Comparison of ENCODE assay signal across 18 cellular contexts in genomic region chr1:7956218-7957032, GRCh38. TPM values are rescaled to one million over a fixed set of nuclear protein-coding genes. Genes with fewer than 3 reads are reported as not detected.
A peak's percentile ranks its signal among the peaks of the same experiment; 100 is the strongest.
DNase-seq lines count a peak whose midpoint lies in the region; ATAC-seq, FAIRE-seq and TF ChIP-seq lines count a peak whose summit lies in the region.
"Had no signal": no experiment of that assay in that cellular context is flagged by ENCODE, and none has a peak within 500 bp of the region (broad histone marks: within the 10 kb centered on the region; RNA-seq: fewer than 3 reads in every experiment).

No MANE protein-coding gene starts in this region.

- H3K4me3 ChIP-seq in HepG2 (replicated peaks in 1 of 3; ENCODE audit: insufficient read depth in 1 of 3, low read depth in 2 of 3, low read length in 3 of 3) = no peak overlapping the region
- H3K4me3 ChIP-seq in right lobe of liver = no peak overlapping the region
- no peak overlapping the region for H3K4me3 ChIP-seq in epithelial cell of esophagus (ENCODE audit: low read length)
- H3K4me3 ChIP-seq: heart left ventricle, pancreas, SJSA1 had no signal

- TF ChIP-seq RAD21 in HepG2 (CRISPR knock-in tag; IDR thresholded peaks at IDR 0.05) = no peak

- no peaks in the 10 kb centered on the region for H3K79me2 ChIP-seq in HepG2 (ENCODE audit: insufficient read depth, low read length)

- H3K27me3 Mint-ChIP-seq in stimulated activated naive CD8-positive, alpha-beta T cell treated with anti-CD3 and anti-CD28 coated beads, Interleukin-15, amount 100 ng/mL, for 72 hours = no peaks in the 10 kb centered on the region

- intact Hi-C loops in HepG2 (cut with micrococcal nuclease; ENCODE audit: unreplicated experiment) = no loop called here
- intact Hi-C loops in right lobe of liver (cut with DNase I) = no loop called here
- intact Hi-C loops in left ventricle myocardium superior (cut with micrococcal nuclease) = no loop called here

- CTCF ChIA-PET in HepG2 (lab: Yijun Ruan, JAX; ENCODE audit: low intra/inter-chr PET ratio, low total read pairs) = no interaction called here

- DNase-seq in HepG2 (ENCODE audit: low spot score) = no peak
- DNase-seq in right lobe of liver = no peak
- peak; percentile 65 for DNase-seq in RKO (ENCODE audit: low spot score)
- peak; percentile 36 for DNase-seq in epithelial cell of esophagus (ENCODE audit: low read depth)
- DNase-seq in stimulated activated naive CD8-positive, alpha-beta T cell treated with anti-CD3 and anti-CD28 coated beads, Interleukin-15, amount 100 ng/mL, for 72 hours = no peak
- no peak for DNase-seq in pons (ENCODE audit: low spot score)
- DNase-seq in left ventricle myocardium superior = no peak
- DNase-seq: effector CD4-positive, alpha-beta T cell; heart left ventricle; mammary epithelial cell; NCI-H1105 treated with DMSO at 0.1 percent for 48 hours; NCI-H524; pancreas; stimulated activated naive CD4-positive, alpha-beta T cell had no signal

- peak overlapping the region; percentile 59 to 71 for H3K4me3 Mint-ChIP-seq in stimulated activated naive CD8-positive, alpha-beta T cell treated with anti-CD3 and anti-CD28 coated beads, Interleukin-15, amount 100 ng/mL, for 72 hours
- H3K4me3 Mint-ChIP-seq: CD14-positive monocyte had no signal

- ATAC-seq in HepG2 (no peak), right lobe of liver (no peak), GM19452 (IDR thresholded peaks at IDR 0.05; ENCODE audit: unreplicated experiment) (no peak), left ventricle myocardium superior (no peak)
- no peak for ATAC-seq in stimulated activated naive CD8-positive, alpha-beta T cell treated with anti-CD3 and anti-CD28 coated beads, Interleukin-15, amount 100 ng/mL, for 72 hours
- ATAC-seq: activated CD4-positive, CD25-positive, alpha-beta regulatory T cell treated with anti-CD3 and anti-CD28 coated beads, Interleukin-2, amount 50 U/mL, for 24 hours; heart left ventricle; pancreas had no signal

- H3K36me3 ChIP-seq in HepG2 (replicated peaks in 1 of 2; ENCODE audit: control insufficient read depth in 1 of 2, insufficient read depth in 2 of 2, low read length in 2 of 2) (no peaks in the 10 kb centered on the region), right lobe of liver (no peaks in the 10 kb centered on the region)
- H3K36me3 ChIP-seq: heart left ventricle, pancreas, SJSA1 had no signal

- FAIRE-seq in HepG2 (lab: Jason Lieb, UNC) = no peak
- FAIRE-seq: pancreas had no signal

- no peak for TF ChIP-seq POLR2A in HepG2 (IDR thresholded peaks at IDR 0.05; ENCODE audit: insufficient read depth in 1 of 2, low read depth in 2 of 2, low read length in 2 of 2)
- no peak for TF ChIP-seq POLR2A in right lobe of liver (IDR thresholded peaks at IDR 0.05)

- H3K27ac ChIP-seq in HepG2 (ENCODE audit: extremely low read length, insufficient read depth, low read length) (no peak overlapping the region), right lobe of liver (no peak overlapping the region)
- H3K27ac ChIP-seq: pancreas, SJSA1 had no signal

- in situ Hi-C loops in HepG2 (cut with HindIII; ENCODE audit: extremely low pct_ligation_motif_present, low pct_unique_long_range_greater_than_20kb) = no loop called here

- no peaks in the 10 kb centered on the region for H4K20me1 ChIP-seq in HepG2 (ENCODE audit: insufficient read depth, low read length)

- POLR2A ChIA-PET in HepG2 (lab: Yijun Ruan, JAX) = no interaction called here

- H3K27me3 ChIP-seq in HepG2 (ENCODE audit: control insufficient read depth in 1 of 2, insufficient read depth in 2 of 2, low read length in 2 of 2) (no peaks in the 10 kb centered on the region), right lobe of liver (no peaks in the 10 kb centered on the region)
- H3K27me3 ChIP-seq: heart left ventricle, pancreas, SJSA1 had no signal

- no peak overlapping the region for H3K9ac ChIP-seq in HepG2 (ENCODE audit: insufficient read depth, low read depth, low read length)

- H3K9me3 Mint-ChIP-seq in stimulated activated naive CD8-positive, alpha-beta T cell treated with anti-CD3 and anti-CD28 coated beads, Interleukin-15, amount 100 ng/mL, for 72 hours = no peaks in the 10 kb centered on the region

- peaks cover 61% of the 10 kb centered on the region for H3K4me1 Mint-ChIP-seq in stimulated activated naive CD8-positive, alpha-beta T cell treated with anti-CD3 and anti-CD28 coated beads, Interleukin-15, amount 100 ng/mL, for 72 hours

- no peak for TF ChIP-seq CTCF in HepG2 (CRISPR knock-in tag; IDR thresholded peaks at IDR 0.05)
- no peak for TF ChIP-seq CTCF in right lobe of liver (IDR thresholded peaks at IDR 0.05)
- no peak for TF ChIP-seq CTCF in epithelial cell of esophagus (IDR thresholded peaks at IDR 0.05; ENCODE audit: insufficient read depth, low read depth, low read length, missing control alignments)

- BruUV-seq in HepG2 (replicated peaks; lab: Mats Ljungman, UMichigan) = no TSS peak

- no peaks in the 10 kb centered on the region for H3K9me3 ChIP-seq in HepG2 (ENCODE audit: low read length)
- H3K9me3 ChIP-seq in right lobe of liver = no peaks in the 10 kb centered on the region
- H3K9me3 ChIP-seq: heart left ventricle, pancreas, SJSA1 had no signal

- WGBS in HepG2 (ENCODE audit: low lambda C conversion rate) = 48% methylated on average over 9 of the region's 10 CpGs
- 87% methylated on average over 7 of the region's 10 CpGs for WGBS in right lobe of liver (ENCODE audit: insufficient coverage, low coverage, low lambda C conversion rate, missing lambda C conversion rate)

- H3K4me1 ChIP-seq in HepG2 (ENCODE audit: insufficient read depth, low read length) = peaks cover 15% of the 10 kb centered on the region
- H3K4me1 ChIP-seq in right lobe of liver = peaks cover 0 to 6% (median 0%) of the 10 kb centered on the region in 4 donors

- peak overlapping the region; percentile 67 to 83 for H3K27ac Mint-ChIP-seq in stimulated activated naive CD8-positive, alpha-beta T cell treated with anti-CD3 and anti-CD28 coated beads, Interleukin-15, amount 100 ng/mL, for 72 hours

- TF ChIP-seq EP300 in HepG2 (IDR thresholded peaks at IDR 0.05; ENCODE audit: low read depth in 2 of 2, low read length in 2 of 2) (no peak), HepG2 (CRISPR knock-in tag; IDR thresholded peaks at IDR 0.05; ENCODE audit: borderline replicate concordance) (no peak)

- no peak overlapping the region for H3K4me2 ChIP-seq in HepG2 (ENCODE audit: low read depth, low read length)

- no peak overlapping the region for H2AFZ ChIP-seq in HepG2 (ENCODE audit: low read length)

TF ChIP-seq in HepG2, 621 proteins besides CTCF, POLR2A, EP300 and RAD21 (continues in another document):
- TF ChIP-seq MAFF (IDR thresholded peaks at IDR 0.05; ENCODE audit: low read depth, low read length) = peak; percentile 92

RNA-seq across cellular contexts. Expression of gene PARK7, which starts 5.1 kb away (rescaled TPM):
- total RNA-seq in HepG2 (2016; rRNA removed; fragmentation: Illumina TruSeq; extraction: Trizol) (296 and 409 TPM in 2 replicates), right lobe of liver (100 to 1,000 TPM; 144 to 218 (median 173) TPM), left ventricle myocardium superior (335 TPM)
- total RNA-seq in HepG2 (2016; cell fraction: cytosol; rRNA removed; fragmentation: Illumina TruSeq; extraction: Trizol; ENCODE audit: low read depth) = 134 and 137 TPM in 2 replicates
- total RNA-seq in HepG2 (2016; cell fraction: insoluble cytoplasmic fraction; rRNA removed; fragmentation: Illumina TruSeq; extraction: Trizol) = 293 and 390 TPM in 2 replicates
- total RNA-seq in HepG2 (2016; cell fraction: membrane; rRNA removed; fragmentation: Illumina TruSeq; extraction: Trizol) = 183 and 197 TPM in 2 replicates
- 97.3 and 108 TPM in 2 replicates for total RNA-seq in HepG2 (2016; cell fraction: nucleus; rRNA removed; fragmentation: Illumina TruSeq; extraction: Trizol)
- 160 and 212 TPM in 2 replicates for polyA plus RNA-seq in HepG2 (2011; rRNA removed)
- polyA plus RNA-seq in HepG2 (2011; cell fraction: cytosol; rRNA removed) = 157 and 186 TPM in 2 replicates
- polyA plus RNA-seq in HepG2 (2011; cell fraction: nucleus; rRNA removed) = 39.0 and 44.4 TPM in 2 replicates
- 232 and 305 TPM in 2 replicates for polyA plus RNA-seq in HepG2 (2012)
- polyA plus RNA-seq in HepG2 (2016; cell fraction: cytosol; fragmentation: Illumina TruSeq; extraction: Trizol; ENCODE audit: low read depth) = 218 and 228 TPM in 2 replicates
- 522 and 557 TPM in 2 replicates for polyA plus RNA-seq in HepG2 (2016; cell fraction: insoluble cytoplasmic fraction; fragmentation: Illumina TruSeq; extraction: Trizol; ENCODE audit: low read depth)
- 199 and 221 TPM in 2 replicates for polyA plus RNA-seq in HepG2 (2016; cell fraction: membrane; fragmentation: Illumina TruSeq; extraction: Trizol; ENCODE audit: low read depth)
- 223 and 234 TPM in 2 replicates for polyA plus RNA-seq in HepG2 (2016; cell fraction: nucleus; fragmentation: Illumina TruSeq; extraction: Trizol; ENCODE audit: insufficient read depth, low read depth)
- polyA minus RNA-seq in HepG2 (2011; rRNA and poly(A)+ RNA removed; ENCODE audit: low replicate concordance) = 24.0 and 53.8 TPM in 2 replicates
- polyA minus RNA-seq in HepG2 (2011; cell fraction: cytosol; rRNA and poly(A)+ RNA removed) = 52.3 and 53.9 TPM in 2 replicates
- 28.7 and 42.4 TPM in 2 replicates for polyA minus RNA-seq in HepG2 (2011; cell fraction: nucleus; rRNA and poly(A)+ RNA removed)

RNA-seq across cellular contexts. Expression of gene TNFRSF9, which starts 15.8 kb away (rescaled TPM):
- total RNA-seq in HepG2 (2016; rRNA removed; fragmentation: Illumina TruSeq; extraction: Trizol) = 0.07 TPM in 2 replicates
- total RNA-seq in HepG2 (2016; cell fraction: cytosol; rRNA removed; fragmentation: Illumina TruSeq; extraction: Trizol; ENCODE audit: low read depth) = not detected in 2 replicates
- 0.11 and 0.12 TPM in 2 replicates for total RNA-seq in HepG2 (2016; cell fraction: insoluble cytoplasmic fraction; rRNA removed; fragmentation: Illumina TruSeq; extraction: Trizol)
- 0.03 and 0.15 TPM in 2 replicates for total RNA-seq in HepG2 (2016; cell fraction: membrane; rRNA removed; fragmentation: Illumina TruSeq; extraction: Trizol)
- not detected in 2 replicates for total RNA-seq in HepG2 (2016; cell fraction: nucleus; rRNA removed; fragmentation: Illumina TruSeq; extraction: Trizol)
- not detected in 2 replicates for polyA plus RNA-seq in HepG2 (2011; rRNA removed)
- 0.03 TPM in 1 of 2 replicates, not detected in the other for polyA plus RNA-seq in HepG2 (2011; cell fraction: cytosol; rRNA removed)
- polyA plus RNA-seq in HepG2 (2011; cell fraction: nucleus; rRNA removed) = not detected in 2 replicates
- polyA plus RNA-seq in HepG2 (2012) = not detected in 2 replicates
- not detected in 2 replicates for polyA plus RNA-seq in HepG2 (2016; cell fraction: cytosol; fragmentation: Illumina TruSeq; extraction: Trizol; ENCODE audit: low read depth)
- 0.16 TPM in 1 of 2 replicates, not detected in the other for polyA plus RNA-seq in HepG2 (2016; cell fraction: insoluble cytoplasmic fraction; fragmentation: Illumina TruSeq; extraction: Trizol; ENCODE audit: low read depth)
- 0.05 TPM in 1 of 2 replicates, not detected in the other for polyA plus RNA-seq in HepG2 (2016; cell fraction: membrane; fragmentation: Illumina TruSeq; extraction: Trizol; ENCODE audit: low read depth)
- 0.07 TPM in 1 of 2 replicates, not detected in the other for polyA plus RNA-seq in HepG2 (2016; cell fraction: nucleus; fragmentation: Illumina TruSeq; extraction: Trizol; ENCODE audit: insufficient read depth, low read depth)
- polyA minus RNA-seq in HepG2 (2011; rRNA and poly(A)+ RNA removed; ENCODE audit: low replicate concordance) = 1.3 TPM in 1 of 2 replicates, not detected in the other
- polyA minus RNA-seq in HepG2 (2011; cell fraction: cytosol; rRNA and poly(A)+ RNA removed) = not detected in 2 replicates
- polyA minus RNA-seq in HepG2 (2011; cell fraction: nucleus; rRNA and poly(A)+ RNA removed) = not detected in 2 replicates
- total RNA-seq in right lobe of liver = under 1 TPM in 4 of 6 experiments, not detected in 2; 0.06 to 0.22 (median 0.10) TPM
- total RNA-seq in left ventricle myocardium superior = not detected
- total RNA-seq: mammary epithelial cell had no signal
- polyA plus RNA-seq: mammary epithelial cell had no signal

Comparison
In these comparisons a context has a peak if more than half of its experiments do, and no peak if none do; other contexts are left out.
1. DNase-seq: peak in RKO (single experiment) and epithelial cell of esophagus (single experiment); none in HepG2 (single experiment), right lobe of liver (0 of 3), stimulated activated naive CD8-positive, alpha-beta T cell treated with anti-CD3 and anti-CD28 coated beads, Interleukin-15, amount 100 ng/mL, for 72 hours (0 of 2), pons (single experiment) and left ventricle myocardium superior (single experiment).